In genomic region chr2:5546176-5546575, GRCh38 we compare ENCODE assay signal across 18 cellular contexts.
A peak's percentile ranks its signal among the peaks of the same experiment; 100 is the strongest.
DNase-seq lines count a peak whose midpoint lies in the region; ATAC-seq, FAIRE-seq and TF ChIP-seq lines count a peak whose summit lies in the region.
"Had no signal": no experiment of that assay in that cellular context is flagged by ENCODE, and none has a peak within 500 bp of the region (broad histone marks: within the 10 kb centered on the region; RNA-seq: fewer than 3 reads in every experiment).

No MANE protein-coding gene starts in this region.

- H3K9me3 ChIP-seq in MM.1S (replicated peaks; ENCODE audit: insufficient read depth, low read length): no peaks in the 10 kb centered on the region

- no peak overlapping the region for H3K9ac ChIP-seq in MM.1S (ENCODE audit: low read length)

- no peaks in the 10 kb centered on the region for H3K79me2 ChIP-seq in MM.1S (ENCODE audit: low read length)

- no peaks in the 10 kb centered on the region for H3K9me2 ChIP-seq in MM.1S (replicated peaks; ENCODE audit: insufficient read depth, low read length)

- ATAC-seq in HG03135 (IDR thresholded peaks at IDR 0.05; ENCODE audit: unreplicated experiment) (no peak), GM19467 (IDR thresholded peaks at IDR 0.05; ENCODE audit: unreplicated experiment) (no peak)
- ATAC-seq: K562, Right ventricle myocardium inferior had no signal

- H2AFZ ChIP-seq in MM.1S (ENCODE audit: low read length): no peak overlapping the region
- H2AFZ ChIP-seq: PC-9 had no signal

- no peaks in the 10 kb centered on the region for H3K4me1 ChIP-seq in MM.1S (ENCODE audit: low read length)

- H3F3A ChIP-seq in MM.1S (ENCODE audit: insufficient read depth, low read length): no peaks in the 10 kb centered on the region

- DNase-seq in Daoy (ENCODE audit: low read depth) (peak; percentile 9), RCC 7860 (ENCODE audit: low spot score) (peak; percentile 26), epithelial cell of prostate (ENCODE audit: low read depth, low spot score) (peak; percentile 53), renal cortical epithelial cell (ENCODE audit: low read depth) (peak; percentile 49), MM.1S (no peak)
- DNase-seq: AML-193, H9, NCI-H1092 treated with DMSO at 0.1 percent for 48 hours, NCI-H1694, NCI-H510A treated with DMSO at 0.1 percent for 48 hours, NCI-H82, PC-9 had no signal

- peak overlapping the region; percentile 8 for H3K27ac ChIP-seq in epithelial cell of prostate
- no peak overlapping the region for H3K27ac ChIP-seq in MM.1S (ENCODE audit: low read length)
- H3K27ac ChIP-seq: HL-60, PC-9, SK-N-MC had no signal

- no peak for TF ChIP-seq CTCF in MM.1S (IDR thresholded peaks at IDR 0.05; ENCODE audit: low read length)

- no peak overlapping the region for H3K4me2 ChIP-seq in MM.1S (ENCODE audit: low read depth, low read length)
- H3K4me2 ChIP-seq: PC-9 had no signal

- no peak for FAIRE-seq in RCC 7860 (lab: Jason Lieb, UNC)
- FAIRE-seq: K562 had no signal

- H3K36me3 ChIP-seq in MM.1S (replicated peaks; ENCODE audit: insufficient read depth, low read length): no peaks in the 10 kb centered on the region

- H4K20me1 ChIP-seq in MM.1S (ENCODE audit: insufficient read depth, low read length): no peaks in the 10 kb centered on the region

- H3K4me3 ChIP-seq in MM.1S (ENCODE audit: low read length): no peak overlapping the region
- H3K4me3 ChIP-seq: K562, PC-9, SK-N-MC had no signal

- no peaks in the 10 kb centered on the region for H3K27me3 ChIP-seq in MM.1S (replicated peaks; ENCODE audit: insufficient read depth, low read length)
